1 cellular context compared by ENCODE assay signal in the genomic region with DNA sequence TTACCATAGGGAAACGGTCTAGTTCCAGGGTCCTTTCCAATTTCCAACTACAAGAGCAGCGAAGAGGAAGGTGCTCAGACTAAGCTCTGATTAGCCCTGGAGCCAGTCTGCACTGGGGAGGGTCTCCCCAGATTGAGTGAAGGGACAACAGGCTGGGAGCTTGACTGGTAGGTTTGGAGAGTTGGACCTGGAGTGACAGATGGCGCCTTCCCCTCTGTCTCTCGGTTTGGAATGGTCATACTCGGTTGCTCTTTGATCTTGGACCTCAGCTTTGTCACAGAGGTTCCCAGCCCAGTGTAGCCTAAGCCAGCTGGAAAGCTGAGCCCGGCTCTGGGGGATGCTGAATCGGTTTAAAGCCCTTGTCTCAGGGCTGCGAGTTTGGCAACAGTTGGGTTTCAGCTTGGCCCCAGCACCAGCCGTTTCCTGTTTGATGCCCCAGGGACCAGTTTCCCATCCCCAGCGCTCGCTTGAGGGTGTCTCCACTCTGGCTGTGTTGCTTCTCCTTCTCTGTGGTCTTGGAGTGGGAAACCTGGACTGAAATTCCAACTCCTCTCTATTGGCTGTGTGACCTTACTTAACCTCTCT.
TF ChIP-seq lines count a peak whose summit lies in the region.

No MANE protein-coding gene starts in this region.

TF ChIP-seq in HepG2, 621 proteins besides CTCF, POLR2A, EP300 and RAD21 (continued from another document and continues in another):
- TF ChIP-seq, protein P1, sequence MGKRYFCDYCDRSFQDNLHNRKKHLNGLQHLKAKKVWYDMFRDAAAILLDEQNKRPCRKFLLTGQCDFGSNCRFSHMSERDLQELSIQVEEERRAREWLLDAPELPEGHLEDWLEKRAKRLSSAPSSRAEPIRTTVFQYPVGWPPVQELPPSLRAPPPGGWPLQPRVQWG (CRISPR knock-in tag; IDR thresholded peaks at IDR 0.05; ENCODE audit: borderline replicate concordance, low read depth) = no peak
- TF ChIP-seq TOPORS (CRISPR knock-in tag; IDR thresholded peaks at IDR 0.05) (0 out of 2 replicates have a peak, but pooled peaks have one; percentile 35), ZNF510 (CRISPR knock-in tag; IDR thresholded peaks at IDR 0.05; ENCODE audit: low read depth) (no peak), ZFP36L1 (CRISPR knock-in tag; IDR thresholded peaks at IDR 0.05) (no peak; the same call in 1 of the 2 replicates), ZNF790 (CRISPR knock-in tag; IDR thresholded peaks at IDR 0.05; ENCODE audit: borderline replicate concordance) (no peak), MAFK (conservative IDR thresholded peaks at IDR 0.05 in 1 of 2, IDR thresholded peaks at IDR 0.05 in 1 of 2; ENCODE audit: low read length in 2 of 2) (peak in 1 of 2 experiments; percentile 68; a peak in 2 of 4 replicates), TSC22D2 (CRISPR knock-in tag; IDR thresholded peaks at IDR 0.05; ENCODE audit: borderline replicate concordance) (no peak), RFX1 (IDR thresholded peaks at IDR 0.05) (no peak), NR2F2 (IDR thresholded peaks at IDR 0.05; ENCODE audit: borderline replicate concordance, low read depth) (no peak), ZNF556 (CRISPR knock-in tag; IDR thresholded peaks at IDR 0.05; ENCODE audit: borderline replicate concordance) (peak; percentile 38; the same call in 1 of the 2 replicates), ZNF616 (CRISPR knock-in tag; IDR thresholded peaks at IDR 0.05; ENCODE audit: low read depth) (no peak), TBX3 (IDR thresholded peaks at IDR 0.05; ENCODE audit: borderline replicate concordance) (no peak), ZNF816 (CRISPR knock-in tag; IDR thresholded peaks at IDR 0.05; ENCODE audit: borderline replicate concordance) (no peak), DNMT1 (CRISPR knock-in tag; IDR thresholded peaks at IDR 0.05) (no peak), HNF4G (IDR thresholded peaks at IDR 0.05; ENCODE audit: borderline replicate concordance, low read depth, low read length) (peak; percentile 55; the same call in 1 of the 2 replicates), HNF4G (CRISPR knock-in tag; IDR thresholded peaks at IDR 0.05; ENCODE audit: borderline replicate concordance, low read depth) (0 out of 2 replicates have a peak, but pooled peaks have one; percentile 22), ZNF263 (CRISPR knock-in tag; IDR thresholded peaks at IDR 0.05) (no peak), ZNF30 (CRISPR knock-in tag; IDR thresholded peaks at IDR 0.05) (no peak), ZFX (CRISPR knock-in tag; IDR thresholded peaks at IDR 0.05; ENCODE audit: low read depth) (peak; percentile 16; the same call in 1 of the 2 replicates), ZNF20 (CRISPR knock-in tag; IDR thresholded peaks at IDR 0.05) (no peak), ZIK1 (CRISPR knock-in tag; IDR thresholded peaks at IDR 0.05; ENCODE audit: borderline replicate concordance, low read depth) (no peak), RFX3 (CRISPR knock-in tag; IDR thresholded peaks at IDR 0.05) (no peak), MXI1 (IDR thresholded peaks at IDR 0.05; ENCODE audit: borderline replicate concordance, low read depth, low read length) (no peak; the same call in 2 of the 3 replicates), NFRKB (IDR thresholded peaks at IDR 0.05) (no peak), MIER2 (CRISPR knock-in tag; IDR thresholded peaks at IDR 0.05) (peak; percentile 31; the same call in 1 of the 2 replicates), PHF21A (CRISPR knock-in tag; IDR thresholded peaks at IDR 0.05) (peak; percentile 7; the same call in 1 of the 2 replicates), ZNF225 (CRISPR knock-in tag; IDR thresholded peaks at IDR 0.05) (no peak), ZFY (CRISPR knock-in tag; IDR thresholded peaks at IDR 0.05) (no peak), NFKB2 (CRISPR knock-in tag; IDR thresholded peaks at IDR 0.05; ENCODE audit: borderline replicate concordance) (no peak), NCOA1 (CRISPR knock-in tag; IDR thresholded peaks at IDR 0.05) (no peak), REPIN1 (CRISPR knock-in tag; IDR thresholded peaks at IDR 0.05; ENCODE audit: borderline replicate concordance, low read depth) (peak; percentile 60; the same call in 1 of the 2 replicates), ZNF382 (CRISPR knock-in tag; IDR thresholded peaks at IDR 0.05; ENCODE audit: borderline replicate concordance) (no peak), PAWR (CRISPR knock-in tag; IDR thresholded peaks at IDR 0.05; ENCODE audit: borderline replicate concordance) (no peak), MED13 (CRISPR knock-in tag; IDR thresholded peaks at IDR 0.05) (no peak), SRSF4 (IDR thresholded peaks at IDR 0.05; ENCODE audit: low read depth, low read length, poor library complexity, severe bottlenecking) (no peak), ZNF563 (CRISPR knock-in tag; IDR thresholded peaks at IDR 0.05) (no peak), PITX1 (CRISPR knock-in tag; IDR thresholded peaks at IDR 0.05) (peak; percentile 77; the same call in 1 of the 2 replicates), FOSL2 (CRISPR knock-in tag; IDR thresholded peaks at IDR 0.05) (peak; percentile 29; the same call in 1 of the 2 replicates), BCL6 (CRISPR knock-in tag; IDR thresholded peaks at IDR 0.05) (peak; percentile 52; the same call in 1 of the 2 replicates), ATF7 (IDR thresholded peaks at IDR 0.05) (no peak), ATF7 (CRISPR knock-in tag; IDR thresholded peaks at IDR 0.05) (no peak), ZBTB7A (CRISPR knock-in tag; IDR thresholded peaks at IDR 0.05) (no peak), XRCC5 (optimal IDR thresholded peaks at IDR 0.05; ENCODE audit: low read length) (peak; percentile 46), NFIC (IDR thresholded peaks at IDR 0.05; ENCODE audit: low read length) (no peak), CEBPG (CRISPR knock-in tag; IDR thresholded peaks at IDR 0.05) (no peak), ZSCAN9 (CRISPR knock-in tag; IDR thresholded peaks at IDR 0.05; ENCODE audit: borderline replicate concordance) (no peak), ZNF589 (CRISPR knock-in tag; conservative IDR thresholded peaks at IDR 0.05) (no peak), ZNF44 (CRISPR knock-in tag; IDR thresholded peaks at IDR 0.05) (no peak), EZH2 (conservative IDR thresholded peaks at IDR 0.05; ENCODE audit: low read depth, low read length) (no peak), FOXC1 (CRISPR knock-in tag; IDR thresholded peaks at IDR 0.05; ENCODE audit: borderline replicate concordance) (no peak), CBX1 (IDR thresholded peaks at IDR 0.05; ENCODE audit: low read depth) (no peak)
- TF ChIP-seq, protein P2, sequence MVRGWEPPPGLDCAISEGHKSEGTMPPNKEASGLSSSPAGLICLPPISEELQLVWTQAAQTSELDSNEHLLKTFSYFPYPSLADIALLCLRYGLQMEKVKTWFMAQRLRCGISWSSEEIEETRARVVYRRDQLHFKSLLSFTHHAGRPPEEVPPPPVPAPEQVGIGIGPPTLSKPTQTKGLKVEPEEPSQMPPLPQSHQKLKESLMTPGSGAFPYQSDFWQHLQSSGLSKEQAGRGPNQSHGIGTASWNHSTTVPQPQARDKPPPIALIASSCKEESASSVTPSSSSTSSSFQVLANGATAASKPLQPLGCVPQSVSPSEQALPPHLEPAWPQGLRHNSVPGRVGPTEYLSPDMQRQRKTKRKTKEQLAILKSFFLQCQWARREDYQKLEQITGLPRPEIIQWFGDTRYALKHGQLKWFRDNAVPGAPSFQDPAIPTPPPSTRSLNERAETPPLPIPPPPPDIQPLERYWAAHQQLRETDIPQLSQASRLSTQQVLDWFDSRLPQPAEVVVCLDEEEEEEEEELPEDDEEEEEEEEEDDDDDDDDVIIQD (CRISPR knock-in tag; IDR thresholded peaks at IDR 0.05; ENCODE audit: low read depth) = 0 out of 2 replicates have a peak, but pooled peaks have one; percentile 41
- TF ChIP-seq, protein P3, sequence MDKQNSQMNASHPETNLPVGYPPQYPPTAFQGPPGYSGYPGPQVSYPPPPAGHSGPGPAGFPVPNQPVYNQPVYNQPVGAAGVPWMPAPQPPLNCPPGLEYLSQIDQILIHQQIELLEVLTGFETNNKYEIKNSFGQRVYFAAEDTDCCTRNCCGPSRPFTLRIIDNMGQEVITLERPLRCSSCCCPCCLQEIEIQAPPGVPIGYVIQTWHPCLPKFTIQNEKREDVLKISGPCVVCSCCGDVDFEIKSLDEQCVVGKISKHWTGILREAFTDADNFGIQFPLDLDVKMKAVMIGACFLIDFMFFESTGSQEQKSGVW (CRISPR knock-in tag; IDR thresholded peaks at IDR 0.05; ENCODE audit: borderline replicate concordance) = no peak
- TF ChIP-seq, protein P4, sequence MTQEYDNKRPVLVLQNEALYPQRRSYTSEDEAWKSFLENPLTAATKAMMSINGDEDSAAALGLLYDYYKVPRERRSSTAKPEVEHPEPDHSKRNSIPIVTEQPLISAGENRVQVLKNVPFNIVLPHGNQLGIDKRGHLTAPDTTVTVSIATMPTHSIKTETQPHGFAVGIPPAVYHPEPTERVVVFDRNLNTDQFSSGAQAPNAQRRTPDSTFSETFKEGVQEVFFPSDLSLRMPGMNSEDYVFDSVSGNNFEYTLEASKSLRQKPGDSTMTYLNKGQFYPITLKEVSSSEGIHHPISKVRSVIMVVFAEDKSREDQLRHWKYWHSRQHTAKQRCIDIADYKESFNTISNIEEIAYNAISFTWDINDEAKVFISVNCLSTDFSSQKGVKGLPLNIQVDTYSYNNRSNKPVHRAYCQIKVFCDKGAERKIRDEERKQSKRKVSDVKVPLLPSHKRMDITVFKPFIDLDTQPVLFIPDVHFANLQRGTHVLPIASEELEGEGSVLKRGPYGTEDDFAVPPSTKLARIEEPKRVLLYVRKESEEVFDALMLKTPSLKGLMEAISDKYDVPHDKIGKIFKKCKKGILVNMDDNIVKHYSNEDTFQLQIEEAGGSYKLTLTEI (CRISPR knock-in tag; conservative IDR thresholded peaks at IDR 0.05) = no peak
- TF ChIP-seq, protein P5, sequence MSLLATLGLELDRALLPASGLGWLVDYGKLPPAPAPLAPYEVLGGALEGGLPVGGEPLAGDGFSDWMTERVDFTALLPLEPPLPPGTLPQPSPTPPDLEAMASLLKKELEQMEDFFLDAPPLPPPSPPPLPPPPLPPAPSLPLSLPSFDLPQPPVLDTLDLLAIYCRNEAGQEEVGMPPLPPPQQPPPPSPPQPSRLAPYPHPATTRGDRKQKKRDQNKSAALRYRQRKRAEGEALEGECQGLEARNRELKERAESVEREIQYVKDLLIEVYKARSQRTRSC (CRISPR knock-in tag; IDR thresholded peaks at IDR 0.05; ENCODE audit: low read depth) = no peak
- TF ChIP-seq, protein P6, sequence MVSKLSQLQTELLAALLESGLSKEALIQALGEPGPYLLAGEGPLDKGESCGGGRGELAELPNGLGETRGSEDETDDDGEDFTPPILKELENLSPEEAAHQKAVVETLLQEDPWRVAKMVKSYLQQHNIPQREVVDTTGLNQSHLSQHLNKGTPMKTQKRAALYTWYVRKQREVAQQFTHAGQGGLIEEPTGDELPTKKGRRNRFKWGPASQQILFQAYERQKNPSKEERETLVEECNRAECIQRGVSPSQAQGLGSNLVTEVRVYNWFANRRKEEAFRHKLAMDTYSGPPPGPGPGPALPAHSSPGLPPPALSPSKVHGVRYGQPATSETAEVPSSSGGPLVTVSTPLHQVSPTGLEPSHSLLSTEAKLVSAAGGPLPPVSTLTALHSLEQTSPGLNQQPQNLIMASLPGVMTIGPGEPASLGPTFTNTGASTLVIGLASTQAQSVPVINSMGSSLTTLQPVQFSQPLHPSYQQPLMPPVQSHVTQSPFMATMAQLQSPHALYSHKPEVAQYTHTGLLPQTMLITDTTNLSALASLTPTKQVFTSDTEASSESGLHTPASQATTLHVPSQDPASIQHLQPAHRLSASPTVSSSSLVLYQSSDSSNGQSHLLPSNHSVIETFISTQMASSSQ (IDR thresholded peaks at IDR 0.05; ENCODE audit: low read depth) = no peak
- TF ChIP-seq, protein P6 (CRISPR knock-in tag; IDR thresholded peaks at IDR 0.05; ENCODE audit: borderline replicate concordance) = 0 out of 2 replicates have a peak, but pooled peaks have one; percentile 21
- TF ChIP-seq, protein P7, sequence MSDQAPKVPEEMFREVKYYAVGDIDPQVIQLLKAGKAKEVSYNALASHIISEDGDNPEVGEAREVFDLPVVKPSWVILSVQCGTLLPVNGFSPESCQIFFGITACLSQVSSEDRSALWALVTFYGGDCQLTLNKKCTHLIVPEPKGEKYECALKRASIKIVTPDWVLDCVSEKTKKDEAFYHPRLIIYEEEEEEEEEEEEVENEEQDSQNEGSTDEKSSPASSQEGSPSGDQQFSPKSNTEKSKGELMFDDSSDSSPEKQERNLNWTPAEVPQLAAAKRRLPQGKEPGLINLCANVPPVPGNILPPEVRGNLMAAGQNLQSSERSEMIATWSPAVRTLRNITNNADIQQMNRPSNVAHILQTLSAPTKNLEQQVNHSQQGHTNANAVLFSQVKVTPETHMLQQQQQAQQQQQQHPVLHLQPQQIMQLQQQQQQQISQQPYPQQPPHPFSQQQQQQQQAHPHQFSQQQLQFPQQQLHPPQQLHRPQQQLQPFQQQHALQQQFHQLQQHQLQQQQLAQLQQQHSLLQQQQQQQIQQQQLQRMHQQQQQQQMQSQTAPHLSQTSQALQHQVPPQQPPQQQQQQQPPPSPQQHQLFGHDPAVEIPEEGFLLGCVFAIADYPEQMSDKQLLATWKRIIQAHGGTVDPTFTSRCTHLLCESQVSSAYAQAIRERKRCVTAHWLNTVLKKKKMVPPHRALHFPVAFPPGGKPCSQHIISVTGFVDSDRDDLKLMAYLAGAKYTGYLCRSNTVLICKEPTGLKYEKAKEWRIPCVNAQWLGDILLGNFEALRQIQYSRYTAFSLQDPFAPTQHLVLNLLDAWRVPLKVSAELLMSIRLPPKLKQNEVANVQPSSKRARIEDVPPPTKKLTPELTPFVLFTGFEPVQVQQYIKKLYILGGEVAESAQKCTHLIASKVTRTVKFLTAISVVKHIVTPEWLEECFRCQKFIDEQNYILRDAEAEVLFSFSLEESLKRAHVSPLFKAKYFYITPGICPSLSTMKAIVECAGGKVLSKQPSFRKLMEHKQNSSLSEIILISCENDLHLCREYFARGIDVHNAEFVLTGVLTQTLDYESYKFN (CRISPR knock-in tag; conservative IDR thresholded peaks at IDR 0.05) = peak; percentile 44; the same call in 1 of the 2 replicates
- TF ChIP-seq, protein P8, sequence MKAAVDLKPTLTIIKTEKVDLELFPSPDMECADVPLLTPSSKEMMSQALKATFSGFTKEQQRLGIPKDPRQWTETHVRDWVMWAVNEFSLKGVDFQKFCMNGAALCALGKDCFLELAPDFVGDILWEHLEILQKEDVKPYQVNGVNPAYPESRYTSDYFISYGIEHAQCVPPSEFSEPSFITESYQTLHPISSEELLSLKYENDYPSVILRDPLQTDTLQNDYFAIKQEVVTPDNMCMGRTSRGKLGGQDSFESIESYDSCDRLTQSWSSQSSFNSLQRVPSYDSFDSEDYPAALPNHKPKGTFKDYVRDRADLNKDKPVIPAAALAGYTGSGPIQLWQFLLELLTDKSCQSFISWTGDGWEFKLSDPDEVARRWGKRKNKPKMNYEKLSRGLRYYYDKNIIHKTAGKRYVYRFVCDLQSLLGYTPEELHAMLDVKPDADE (CRISPR knock-in tag; IDR thresholded peaks at IDR 0.05) = no peak
